ENCODE assay signal across 8 cellular contexts in genomic region chr10:79266543-79267312, GRCh38.
DNase-seq lines count a peak whose midpoint lies in the region; ATAC-seq and TF ChIP-seq lines count a peak whose summit lies in the region.

No MANE protein-coding gene starts in this region.

- H4K20me1 ChIP-seq in OCI-LY3 (ENCODE audit: insufficient read depth, low read length), result peaks cover 83% of the 10 kb centered on the region

- H3K9ac ChIP-seq in OCI-LY3 (ENCODE audit: low read length), result peak overlapping the region; percentile 56; the same call in 1 of the 2 replicates

- intact Hi-C loops in upper lobe of right lung (cut with DNase I), result no loop called here

- peaks cover 73% of the 10 kb centered on the region for H3K79me2 ChIP-seq in OCI-LY3 (ENCODE audit: low read length)

- peaks cover 65% of the 10 kb centered on the region for H3K4me1 Mint-ChIP-seq in mesothelial cell of epicardium

- H3K9me3 ChIP-seq in OCI-LY3 (ENCODE audit: insufficient read depth, low read length) (no peaks in the 10 kb centered on the region), upper lobe of right lung (no peaks in the 10 kb centered on the region)

- H3K27me3 Mint-ChIP-seq in mesothelial cell of epicardium (ENCODE audit: low read depth), result no peaks in the 10 kb centered on the region

- H2AFZ ChIP-seq in OCI-LY3 (ENCODE audit: low read depth, low read length), result no peak overlapping the region

- peak; percentile 76 for ATAC-seq in GM18867 (IDR thresholded peaks at IDR 0.05; ENCODE audit: unreplicated experiment)
- ATAC-seq in HG02840 (IDR thresholded peaks at IDR 0.05; ENCODE audit: low FRiP score, unreplicated experiment), result peak; percentile 77
- peak; percentile 82 for ATAC-seq in upper lobe of right lung

- no peaks in the 10 kb centered on the region for H3K27me3 ChIP-seq in OCI-LY3 (ENCODE audit: low read depth, low read length)
- H3K27me3 ChIP-seq in upper lobe of right lung, result no peaks in the 10 kb centered on the region

- H3K27ac ChIP-seq in OCI-LY3 (ENCODE audit: low read length) (peak overlapping the region; percentile 56), upper lobe of right lung (peak overlapping the region; percentile 85)

- H3K4me2 ChIP-seq in OCI-LY3 (ENCODE audit: low read length), result peak overlapping the region; percentile 94

- H3K27ac Mint-ChIP-seq in mesothelial cell of epicardium, result peak overlapping the region; percentile 37

- DNase-seq in dedifferentiated amniotic fluid mesenchymal stem cell (ENCODE audit: extremely low spot score), result peak; percentile 87
- DNase-seq in mesothelial cell of epicardium (ENCODE audit: low spot score in 2 of 2, unreplicated experiment in 2 of 2), result no peak
- peak; percentile 84 for DNase-seq in upper lobe of right lung
- no peak for DNase-seq in DMS79 (lab: John Stamatoyannopoulos, UW)
- DNase-seq in HT-29 (ENCODE audit: low spot score), result no peak

- H3K4me1 ChIP-seq in OCI-LY3 (ENCODE audit: low read length) (peaks cover 25% of the 10 kb centered on the region), upper lobe of right lung (peaks cover 79% of the 10 kb centered on the region)

- H3K9me3 Mint-ChIP-seq in mesothelial cell of epicardium, result no peaks in the 10 kb centered on the region

- H3K36me3 ChIP-seq in OCI-LY3 (replicated peaks; ENCODE audit: low read depth, low read length) (peaks cover 4% of the 10 kb centered on the region), upper lobe of right lung (peaks cover 3% of the 10 kb centered on the region)

- TF ChIP-seq CTCF in OCI-LY3 (IDR thresholded peaks at IDR 0.05; ENCODE audit: low read depth, low read length) (no peak), mesothelial cell of epicardium (IDR thresholded peaks at IDR 0.05; ENCODE audit: unreplicated experiment) (no peak), upper lobe of right lung (IDR thresholded peaks at IDR 0.05) (no peak)

- H3K36me3 Mint-ChIP-seq in mesothelial cell of epicardium, result peaks cover 2% of the 10 kb centered on the region

- H3K4me3 ChIP-seq in OCI-LY3 (ENCODE audit: low read length) (peak overlapping the region; percentile 65), upper lobe of right lung (no peak overlapping the region)

- H3K4me3 Mint-ChIP-seq in mesothelial cell of epicardium, result no peak overlapping the region

Comparison
In these comparisons a context has a peak if more than half of its experiments do, and no peak if none do; other contexts are left out.
1. DNase-seq: peak in dedifferentiated amniotic fluid mesenchymal stem cell (single experiment) and upper lobe of right lung (single experiment); none in mesothelial cell of epicardium (0 of 2), DMS79 (single experiment) and HT-29 (single experiment).
2. Peak in every context shown above with its lines, with median percentiles within 50 percentile points of each other: ATAC-seq.